ENCODE assay signal across 8 cellular contexts in the genomic region with DNA sequence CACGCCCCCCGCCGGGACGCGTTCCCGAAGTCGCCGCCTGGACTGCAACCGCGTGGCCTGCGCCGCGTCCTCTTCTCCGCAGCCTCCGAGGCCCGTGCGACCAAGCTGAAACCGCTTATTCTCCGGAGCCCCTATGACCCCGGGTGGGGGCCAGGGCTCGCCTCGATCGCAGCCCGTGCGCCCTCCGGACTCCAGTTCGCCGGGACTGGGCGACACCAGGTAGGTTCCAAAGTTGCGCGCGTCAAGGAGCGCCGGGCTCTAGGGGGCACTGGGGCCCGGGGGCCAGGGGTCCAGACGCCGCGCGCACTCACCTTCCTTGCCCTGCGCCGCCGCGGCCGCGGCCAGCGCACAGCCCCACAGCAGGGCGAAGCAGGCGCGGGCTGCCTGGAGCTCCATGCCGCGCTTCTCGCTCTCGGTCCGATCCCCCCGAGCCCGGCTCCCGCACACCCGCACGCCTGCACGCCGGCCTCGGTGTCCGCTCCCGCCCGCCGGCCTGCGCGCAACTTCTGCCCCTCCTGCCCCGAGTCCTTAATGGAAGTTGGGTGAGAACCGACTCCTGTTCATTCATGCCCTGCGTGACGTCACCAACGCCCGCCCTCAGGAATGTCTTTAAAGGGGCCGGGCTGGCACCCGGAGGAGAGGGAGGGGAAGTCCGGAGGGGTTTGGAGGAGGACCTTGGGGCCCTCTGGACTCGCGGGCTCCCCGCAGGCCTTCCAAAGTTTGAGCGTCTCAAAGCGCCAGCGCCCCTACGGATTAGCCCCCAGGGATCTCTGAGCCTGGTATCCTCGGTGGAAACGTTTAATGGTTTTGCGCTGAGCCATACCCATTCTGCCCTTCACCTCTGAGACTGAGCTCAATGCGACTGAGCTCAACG. TPM values are rescaled to one million over a fixed set of nuclear protein-coding genes. Genes with fewer than 3 reads are reported as not detected.
DNase-seq lines count a peak whose midpoint lies in the region; ATAC-seq, FAIRE-seq and TF ChIP-seq lines count a peak whose summit lies in the region.

Gene EPHA2, minus strand, starts transcription at position 533 of the 874 bp plus-strand sequence. Its CDS starts 137 bp downstream, at position 396.

- peak within 1 kb of the TSS; percentile 92 for H3K27ac Mint-ChIP-seq in astrocyte (ENCODE audit: unreplicated experiment)

- no peak for TF ChIP-seq EP300 in ovary (IDR thresholded peaks at IDR 0.05)

- H3K4me2 ChIP-seq in astrocyte (ENCODE audit: low read length) = peak within 1 kb of the TSS; percentile 99

- no peaks in the 10 kb centered on the region for H3K9me3 ChIP-seq in astrocyte (ENCODE audit: insufficient read depth, low read depth, low read length)
- no peaks in the 10 kb centered on the region for H3K9me3 ChIP-seq in ovary

- DNase-seq in DMS53 (lab: John Stamatoyannopoulos, UW) (peak; percentile 74), M059J (ENCODE audit: low read depth) (peak; percentile 97), astrocyte (ENCODE audit: low read depth) (peak; percentile 86), left cardiac atrium (peak; percentile 96), ovary (peak; percentile 86 to 90 (median 90)), NCI-H2029 (lab: John Stamatoyannopoulos, UW) (no peak)
- no peak for DNase-seq in activated CD4-positive, alpha-beta T cell treated with anti-CD3 and anti-CD28 coated beads, Interleukin-2, amount 50 U/mL, for 1 hour

- H3K27me3 Mint-ChIP-seq in astrocyte (ENCODE audit: low read depth, unreplicated experiment) = no peaks in the 10 kb centered on the region

- peaks cover 36% of the 10 kb centered on the region for H3K4me1 Mint-ChIP-seq in astrocyte (ENCODE audit: low read depth, unreplicated experiment)

- peak within 1 kb of the TSS; percentile 70 for H3K27ac ChIP-seq in astrocyte (ENCODE audit: low read depth, low read length)
- peak within 1 kb of the TSS; percentile 53 to 57 for H3K27ac ChIP-seq in ovary

- WGBS in ovary, 3 donors = 4 to 7% (median 5%) methylated on average over 75 to 89 of the region's 89 CpGs

- H3K36me3 ChIP-seq in astrocyte (ENCODE audit: insufficient read depth, low read length) = peaks cover 1% of the 10 kb centered on the region
- no peaks in the 10 kb centered on the region for H3K36me3 ChIP-seq in ovary

- H3K4me3 ChIP-seq in astrocyte (ENCODE audit: insufficient read depth, low read depth, low read length) (peak within 1 kb of the TSS; percentile 91), ovary (peak within 1 kb of the TSS; percentile 61)

- peak within 1 kb of the TSS; percentile 29 for H2AFZ ChIP-seq in astrocyte (ENCODE audit: low read depth, low read length)

- H3K27me3 ChIP-seq in astrocyte (ENCODE audit: insufficient read depth, low read length) = no peaks in the 10 kb centered on the region
- no peaks in the 10 kb centered on the region for H3K27me3 ChIP-seq in ovary

- peaks cover 27% of the 10 kb centered on the region for H4K20me1 ChIP-seq in astrocyte (ENCODE audit: insufficient read depth, low read length)

- peak within 1 kb of the TSS; percentile 88 for H3K9ac ChIP-seq in astrocyte (ENCODE audit: low read length)

- TF ChIP-seq CTCF in astrocyte (IDR thresholded peaks at IDR 0.05; ENCODE audit: insufficient read depth, low read depth, low read length) (no peak), ovary (IDR thresholded peaks at IDR 0.05) (no peak)

- no peak for FAIRE-seq in astrocyte (lab: Jason Lieb, UNC)

- ATAC-seq in left cardiac atrium (peak; percentile 76 to 86), HG03571 (IDR thresholded peaks at IDR 0.05; ENCODE audit: unreplicated experiment) (no peak)

- TF ChIP-seq POLR2A in ovary (IDR thresholded peaks at IDR 0.05) = peak; percentile 81

- peaks cover 45% of the 10 kb centered on the region for H3K4me1 ChIP-seq in astrocyte (ENCODE audit: insufficient read depth, low read length)
- H3K4me1 ChIP-seq in ovary (ENCODE audit: insufficient read depth) = peaks cover 11% of the 10 kb centered on the region

- intact Hi-C loops in left cardiac atrium (cut with DNase I) (loop anchor here in 1 of 2 donors (2.0 kb wide), 1 partner anchor 73 kb away; no protein-coding TSS in a partner anchor), ovary (cut with DNase I) (no loop called here)

- no peaks in the 10 kb centered on the region for H3K9me3 Mint-ChIP-seq in astrocyte (ENCODE audit: unreplicated experiment)

- H3K36me3 Mint-ChIP-seq in astrocyte (ENCODE audit: low read depth, unreplicated experiment) = no peaks in the 10 kb centered on the region

- H3K4me3 Mint-ChIP-seq in astrocyte (ENCODE audit: unreplicated experiment) = peak within 1 kb of the TSS; percentile 95

- peaks cover 60% of the 10 kb centered on the region for H3K79me2 ChIP-seq in astrocyte (ENCODE audit: insufficient read depth, low read length)

RNA-seq across cellular contexts. Expression of gene EPHA2, which starts in this region (rescaled TPM):
- 136 and 212 TPM in 2 replicates for total RNA-seq in M059J (2014; rRNA removed; shearing (Covaris generic))
- total RNA-seq in astrocyte = 117 and 140 TPM in 2 replicates
- 10 to 100 TPM in 1 of 2 donors, 1 to 10 TPM in 1; 8.1 to 24.1 TPM for total RNA-seq in left cardiac atrium
- total RNA-seq in ovary = 10 to 100 TPM in 3 of 7 donors, 1 to 10 TPM in 4; 3.9 to 40.7 (median 8.8) TPM
- polyA plus RNA-seq in ovary = 1 to 10 TPM; 3.8 to 6.1 TPM

Comparison
In these comparisons a context has a peak if more than half of its experiments do, and no peak if none do; other contexts are left out.
1. DNase-seq: peak in DMS53 (single experiment), M059J (single experiment), astrocyte (single experiment), left cardiac atrium (single experiment) and ovary (5 of 5); none in NCI-H2029 (single experiment) and activated CD4-positive, alpha-beta T cell treated with anti-CD3 and anti-CD28 coated beads, Interleukin-2, amount 50 U/mL, for 1 hour (single experiment).